8 cellular contexts compared by ENCODE assay signal in genomic region chr2:176096986-176097819, GRCh38. TPM values are rescaled to one million over a fixed set of nuclear protein-coding genes. Genes with fewer than 3 reads are reported as not detected.
A peak's percentile ranks its signal among the peaks of the same experiment; 100 is the strongest.
DNase-seq lines count a peak whose midpoint lies in the region; ATAC-seq and TF ChIP-seq lines count a peak whose summit lies in the region.

No MANE protein-coding gene starts in this region.

- peak; percentile 89 for ATAC-seq in HG02588 (IDR thresholded peaks at IDR 0.05; ENCODE audit: unreplicated experiment)

- H3K27ac ChIP-seq in brain microvascular endothelial cell, result no peak overlapping the region
- H3K27ac ChIP-seq in smooth muscle cell (ENCODE audit: low read depth), result no peak overlapping the region

- H3K4me3 Mint-ChIP-seq in T-helper 2 cell treated with Interferon-gamma antibody and Interleukin-4, amounts not matched to agents 5 μg/mL and 100 μg/mL, for 36 hours, result peak overlapping the region; percentile 58
- H3K4me3 Mint-ChIP-seq in immature natural killer cell, result peak overlapping the region; percentile 78 to 91 (median 84)

- H3K9ac ChIP-seq in smooth muscle cell (ENCODE audit: low read depth), result no peak overlapping the region

- H3K4me3 ChIP-seq in brain microvascular endothelial cell (ENCODE audit: low read depth, low read length) (no peak overlapping the region), smooth muscle cell (peak overlapping the region; percentile 58)

- no peaks in the 10 kb centered on the region for H3K9me3 ChIP-seq in smooth muscle cell (replicated peaks; ENCODE audit: low read depth)

- no peaks in the 10 kb centered on the region for H4K20me1 ChIP-seq in smooth muscle cell (ENCODE audit: low read depth)

- peak overlapping the region; percentile 89 for H2AFZ ChIP-seq in smooth muscle cell (ENCODE audit: low read depth)

- H3K27me3 Mint-ChIP-seq in T-helper 2 cell treated with Interferon-gamma antibody and Interleukin-4, amounts not matched to agents 5 μg/mL and 100 μg/mL, for 36 hours (ENCODE audit: low read depth), result peaks cover 89% of the 10 kb centered on the region
- H3K27me3 Mint-ChIP-seq in immature natural killer cell (ENCODE audit: low read depth in 3 of 3), result peaks cover 65 to 77% (median 68%) of the 10 kb centered on the region in 3 donors

- peaks cover 3% of the 10 kb centered on the region for H3F3A ChIP-seq in smooth muscle cell (ENCODE audit: low read depth)

- peak overlapping the region; percentile 31 for H3K27ac Mint-ChIP-seq in T-helper 2 cell treated with Interferon-gamma antibody and Interleukin-4, amounts not matched to agents 5 μg/mL and 100 μg/mL, for 36 hours
- H3K27ac Mint-ChIP-seq in immature natural killer cell, result no peak overlapping the region

- peaks cover 11% of the 10 kb centered on the region for H3K4me1 Mint-ChIP-seq in T-helper 2 cell treated with Interferon-gamma antibody and Interleukin-4, amounts not matched to agents 5 μg/mL and 100 μg/mL, for 36 hours (ENCODE audit: low read depth)
- peaks cover 27 to 32% of the 10 kb centered on the region in 2 donors for H3K4me1 Mint-ChIP-seq in immature natural killer cell

- H3K36me3 ChIP-seq in brain microvascular endothelial cell (replicated peaks), result no peaks in the 10 kb centered on the region
- H3K36me3 ChIP-seq in smooth muscle cell (ENCODE audit: low read depth), result no peaks in the 10 kb centered on the region

- peak; percentile 87 for TF ChIP-seq CTCF in brain microvascular endothelial cell (IDR thresholded peaks at IDR 0.05; ENCODE audit: low read depth, low read length, missing control alignments)
- TF ChIP-seq CTCF in smooth muscle cell (IDR thresholded peaks at IDR 0.05; ENCODE audit: borderline replicate concordance, insufficient read depth, poor library complexity, severe bottlenecking), result peak; percentile 75

- DNase-seq in NCI-H187 (lab: John Stamatoyannopoulos, UW) (peak; percentile 52 to 53), NCI-H187 treated with DMSO at 0.1 percent for 48 hours (lab: John Stamatoyannopoulos, UW) (no peak), NCI-H128 (lab: John Stamatoyannopoulos, UW; ENCODE audit: unreplicated experiment) (peak; percentile 63), brain microvascular endothelial cell (peak; percentile 45), immature natural killer cell (peak; percentile 51 to 60 (median 54)), smooth muscle cell (lab: John Stamatoyannopoulos, UW; ENCODE audit: unreplicated experiment) (peak; percentile 58)
- DNase-seq in T-helper 2 cell treated with Interferon-gamma antibody and Interleukin-4, amounts not matched to agents 5 μg/mL and 100 μg/mL, for 36 hours (ENCODE audit: low spot score), result peak; percentile 35

- no peaks in the 10 kb centered on the region for H3K79me2 ChIP-seq in smooth muscle cell (ENCODE audit: low read depth)

- no peaks in the 10 kb centered on the region for H3K36me3 Mint-ChIP-seq in T-helper 2 cell treated with Interferon-gamma antibody and Interleukin-4, amounts not matched to agents 5 μg/mL and 100 μg/mL, for 36 hours (ENCODE audit: low read depth)
- peaks cover 0 to 9% (median 0%) of the 10 kb centered on the region in 3 donors for H3K36me3 Mint-ChIP-seq in immature natural killer cell

- H3K4me1 ChIP-seq in smooth muscle cell (ENCODE audit: low read depth), result no peaks in the 10 kb centered on the region

- peaks cover 99% of the 10 kb centered on the region for H3K27me3 ChIP-seq in brain microvascular endothelial cell (replicated peaks)
- peaks cover 100% of the 10 kb centered on the region for H3K27me3 ChIP-seq in smooth muscle cell (ENCODE audit: low read depth)

- in situ Hi-C loops in brain microvascular endothelial cell (cut with HindIII; ENCODE audit: low pct_ligation_motif_present, low sequenced_read_pairs), result loop anchor here (10.0 kb wide), 1 partner anchor 732 kb away; no protein-coding TSS in a partner anchor

- H3K4me2 ChIP-seq in smooth muscle cell, result peak overlapping the region; percentile 96

- H3K9me3 Mint-ChIP-seq in T-helper 2 cell treated with Interferon-gamma antibody and Interleukin-4, amounts not matched to agents 5 μg/mL and 100 μg/mL, for 36 hours, result no peaks in the 10 kb centered on the region
- H3K9me3 Mint-ChIP-seq in immature natural killer cell, result peaks cover 0 to 23% (median 4%) of the 10 kb centered on the region in 6 donors

- WGBS in smooth muscle cell (ENCODE audit: low lambda C conversion rate), result 2% methylated on average over 45 of the region's 45 CpGs

RNA-seq across cellular contexts. Expression of gene HOXD12, which starts 2.4 kb away (rescaled TPM):
- polyA plus RNA-seq in immature natural killer cell (not detected), smooth muscle cell (not detected in 2 replicates)
- 0.54 TPM in 1 of 2 replicates, not detected in the other for total RNA-seq in smooth muscle cell

RNA-seq across cellular contexts. Expression of gene HOXD13, which starts 4.7 kb away (rescaled TPM):
- polyA plus RNA-seq in immature natural killer cell (not detected), smooth muscle cell (0.45 and 1.9 TPM in 2 replicates)
- 0.31 and 1.9 TPM in 2 replicates for total RNA-seq in smooth muscle cell

RNA-seq across cellular contexts. Expression of gene HOXD11, which starts 9.9 kb away (rescaled TPM):
- polyA plus RNA-seq in immature natural killer cell (not detected), smooth muscle cell (7.9 and 9.0 TPM in 2 replicates)
- total RNA-seq in smooth muscle cell, result 4.4 and 9.8 TPM in 2 replicates

RNA-seq across cellular contexts. Expression of gene EVX2, which starts 13.4 kb away (rescaled TPM):
- polyA plus RNA-seq in immature natural killer cell, result not detected
- 0.04 TPM in 1 of 2 replicates, not detected in the other for total RNA-seq in smooth muscle cell
- not detected in 2 replicates for polyA plus RNA-seq in smooth muscle cell

RNA-seq across cellular contexts. Expression of gene HOXD10, which starts 19.4 kb away (rescaled TPM):
- not detected for polyA plus RNA-seq in immature natural killer cell
- total RNA-seq in smooth muscle cell, result 6.7 and 9.9 TPM in 2 replicates
- polyA plus RNA-seq in smooth muscle cell, result 10.6 and 11.4 TPM in 2 replicates
